ENCODE assay signal across 1 cellular context in genomic region chr16:13997933-13998332, GRCh38.
TF ChIP-seq lines count a peak whose summit lies in the region.

No MANE protein-coding gene starts in this region.

TF ChIP-seq in GM12878, 131 proteins besides CTCF, POLR2A, EP300 and RAD21 (continued from another document):
- no peak for TF ChIP-seq E2F8 (IDR thresholded peaks at IDR 0.05; ENCODE audit: low read depth, partially characterized antibody)
- no peak for TF ChIP-seq CEBPB (IDR thresholded peaks at IDR 0.05; ENCODE audit: borderline replicate concordance in 1 of 2, low read depth in 2 of 2, low read length in 2 of 2)
- TF ChIP-seq CBFB (IDR thresholded peaks at IDR 0.05; ENCODE audit: low read depth) = no peak
TF ChIP-seq in GM12878: peak in this region for 18.
